ENCODE assay signal across 21 cellular contexts in genomic region chr1:40766017-40766416, GRCh38. TPM values are rescaled to one million over a fixed set of nuclear protein-coding genes. Genes with fewer than 3 reads are reported as not detected.
DNase-seq lines count a peak whose midpoint lies in the region; ATAC-seq and TF ChIP-seq lines count a peak whose summit lies in the region.
"Had no signal": no experiment of that assay in that cellular context is flagged by ENCODE, and none has a peak within 500 bp of the region (broad histone marks: within the 10 kb centered on the region; RNA-seq: fewer than 3 reads in every experiment).

No MANE protein-coding gene starts in this region.

- H3K36me3 Mint-ChIP-seq in stimulated activated naive CD8-positive, alpha-beta T cell treated with anti-CD3 and anti-CD28 coated beads, Interleukin-15, Interleukin-2, amounts not matched to agents 100 ng/mL and 50 ng/mL, for 24 hours (ENCODE audit: low read depth): peaks cover 75% of the 10 kb centered on the region

- peaks cover 35% of the 10 kb centered on the region for H3K4me1 Mint-ChIP-seq in stimulated activated naive CD8-positive, alpha-beta T cell treated with anti-CD3 and anti-CD28 coated beads, Interleukin-15, Interleukin-2, amounts not matched to agents 100 ng/mL and 50 ng/mL, for 24 hours (ENCODE audit: low read depth)
- peaks cover 76% of the 10 kb centered on the region for H3K4me1 Mint-ChIP-seq in stimulated activated naive CD8-positive, alpha-beta T cell treated with anti-CD3 and anti-CD28 coated beads, Interleukin-15, amount 100 ng/mL, for 72 hours

- intact Hi-C loops in sciatic nerve (cut with DNase I): no loop called here

- no peak for DNase-seq in stimulated activated naive CD8-positive, alpha-beta T cell treated with anti-CD3 and anti-CD28 coated beads, Interleukin-15, amount 100 ng/mL, for 72 hours
- DNase-seq in NCI-H1694 treated with DMSO at 0.1 percent for 48 hours (lab: John Stamatoyannopoulos, UW) (peak; percentile 47), choroid plexus epithelial cell (ENCODE audit: low read depth) (peak; percentile 13), left lobe of liver (ENCODE audit: low spot score) (no peak), sciatic nerve (ENCODE audit: low spot score) (no peak)
- DNase-seq: activated naive CD4-positive, alpha-beta T cell treated with Interleukin-2 at 50 U/mL for 16 hours; activated T-cell treated with anti-CD3 and anti-CD28 coated beads, Interleukin-2, amount 50 U/mL, for 48 hours; colonic mucosa; effector CD8-positive, alpha-beta T cell; H7; naive B cell; NCI-H1048; NCI-H187 treated with DMSO at 0.1 percent for 48 hours; NCI-H526; occipital lobe; T-helper 1 cell had no signal

- no peaks in the 10 kb centered on the region for H3K27me3 Mint-ChIP-seq in stimulated activated naive CD8-positive, alpha-beta T cell treated with anti-CD3 and anti-CD28 coated beads, Interleukin-15, Interleukin-2, amounts not matched to agents 100 ng/mL and 50 ng/mL, for 24 hours
- no peaks in the 10 kb centered on the region for H3K27me3 Mint-ChIP-seq in stimulated activated naive CD8-positive, alpha-beta T cell treated with anti-CD3 and anti-CD28 coated beads, Interleukin-15, amount 100 ng/mL, for 72 hours
- H3K27me3 Mint-ChIP-seq: naive B cell had no signal

- no peak overlapping the region for H3K4me3 ChIP-seq in choroid plexus epithelial cell (ENCODE audit: low read depth, low read length)
- H3K4me3 ChIP-seq: colonic mucosa, tibial nerve had no signal

- no peak for TF ChIP-seq CTCF in choroid plexus epithelial cell (conservative IDR thresholded peaks at IDR 0.05; ENCODE audit: low read depth, low read length)

- peak overlapping the region; percentile 50 for H3K27ac Mint-ChIP-seq in stimulated activated naive CD8-positive, alpha-beta T cell treated with anti-CD3 and anti-CD28 coated beads, Interleukin-15, Interleukin-2, amounts not matched to agents 100 ng/mL and 50 ng/mL, for 24 hours
- peak overlapping the region in 1 of 2 donors; percentile 21 for H3K27ac Mint-ChIP-seq in stimulated activated naive CD8-positive, alpha-beta T cell treated with anti-CD3 and anti-CD28 coated beads, Interleukin-15, amount 100 ng/mL, for 72 hours
- H3K27ac Mint-ChIP-seq: mesothelial cell of epicardium, naive B cell had no signal

- H3K9me3 Mint-ChIP-seq in stimulated activated naive CD8-positive, alpha-beta T cell treated with anti-CD3 and anti-CD28 coated beads, Interleukin-15, Interleukin-2, amounts not matched to agents 100 ng/mL and 50 ng/mL, for 24 hours: no peaks in the 10 kb centered on the region
- H3K9me3 Mint-ChIP-seq in stimulated activated naive CD8-positive, alpha-beta T cell treated with anti-CD3 and anti-CD28 coated beads, Interleukin-15, amount 100 ng/mL, for 72 hours: no peaks in the 10 kb centered on the region
- H3K9me3 Mint-ChIP-seq: mesothelial cell of epicardium, naive B cell had no signal

- no peak overlapping the region for H3K4me3 Mint-ChIP-seq in stimulated activated naive CD8-positive, alpha-beta T cell treated with anti-CD3 and anti-CD28 coated beads, Interleukin-15, Interleukin-2, amounts not matched to agents 100 ng/mL and 50 ng/mL, for 24 hours
- H3K4me3 Mint-ChIP-seq in stimulated activated naive CD8-positive, alpha-beta T cell treated with anti-CD3 and anti-CD28 coated beads, Interleukin-15, amount 100 ng/mL, for 72 hours: no peak overlapping the region
- H3K4me3 Mint-ChIP-seq: mesothelial cell of epicardium, naive B cell had no signal

- no peak for ATAC-seq in stimulated activated naive CD8-positive, alpha-beta T cell treated with anti-CD3 and anti-CD28 coated beads, Interleukin-15, amount 100 ng/mL, for 72 hours
- no peak for ATAC-seq in left lobe of liver
- no peak for ATAC-seq in GM19463 (IDR thresholded peaks at IDR 0.05; ENCODE audit: unreplicated experiment)
- no peak for ATAC-seq in sciatic nerve

RNA-seq across cellular contexts. Expression of gene KCNQ4, which starts 17.6 kb away (rescaled TPM):
- total RNA-seq in left lobe of liver (0.20 TPM), sciatic nerve (2.3 TPM)
- total RNA-seq: pulmonary artery endothelial cell had no signal

Comparison
In these comparisons a context has a peak if more than half of its experiments do, and no peak if none do; other contexts are left out.
1. DNase-seq: peak in NCI-H1694 treated with DMSO at 0.1 percent for 48 hours (single experiment) and choroid plexus epithelial cell (single experiment); none in stimulated activated naive CD8-positive, alpha-beta T cell treated with anti-CD3 and anti-CD28 coated beads, Interleukin-15, amount 100 ng/mL, for 72 hours (0 of 2), left lobe of liver (single experiment) and sciatic nerve (single experiment).